In the genomic region with DNA sequence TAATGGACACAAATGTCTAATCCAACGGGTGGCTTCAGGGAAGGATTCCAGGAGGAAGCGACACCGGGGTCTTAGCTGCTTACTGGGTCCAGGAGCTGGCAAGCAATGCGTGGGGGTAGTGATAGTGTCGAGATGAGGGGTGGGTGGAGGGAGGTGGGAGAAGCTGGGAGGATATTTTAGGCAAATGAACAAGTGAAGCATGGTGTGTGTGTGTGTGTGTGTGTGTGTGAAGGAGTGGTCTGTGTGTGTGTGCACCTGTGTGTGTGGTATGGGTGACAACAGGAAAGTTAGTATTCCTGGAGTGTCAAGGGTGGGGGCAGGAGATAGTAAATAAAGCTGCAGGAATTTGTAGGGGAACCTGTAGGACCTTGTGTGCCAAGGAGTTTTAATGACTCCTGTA, we compare ENCODE assay signal across 7 cellular contexts.
"Had no signal": no experiment of that assay in that cellular context is flagged by ENCODE, and none has a peak within 500 bp of the region (broad histone marks: within the 10 kb centered on the region; RNA-seq: fewer than 3 reads in every experiment).

No MANE protein-coding gene starts in this region.

- H3K36me3 ChIP-seq: HAP-1 had no signal

- H3K27me3 Mint-ChIP-seq: IgD-negative memory B cell had no signal

- ATAC-seq: HepG2 had no signal

- DNase-seq: GM23248, KBM-7 had no signal

- H3K9me3 ChIP-seq: HAP-1 had no signal

- H3K27ac ChIP-seq: GM23248, HL-60, KMS-11 had no signal

- H3K27ac Mint-ChIP-seq: IgD-negative memory B cell had no signal

- H3K4me3 Mint-ChIP-seq: IgD-negative memory B cell had no signal

- H3K4me3 ChIP-seq: GM23248, HAP-1 had no signal
